1 cellular context compared by ENCODE assay signal in genomic region chr5:83265318-83265717, GRCh38.
TF ChIP-seq lines count a peak whose summit lies in the region.

No MANE protein-coding gene starts in this region.

TF ChIP-seq in HEK293, 187 proteins besides CTCF, POLR2A, EP300 and RAD21 (continued from another document and continues in another):
- peak; percentile 26; the same call in 1 of the 2 replicates for TF ChIP-seq ZNF398 (tag by site-specific recombination; IDR thresholded peaks at IDR 0.05)
- TF ChIP-seq ZNF558 (tag by site-specific recombination; IDR thresholded peaks at IDR 0.05), result peak; percentile 38; the same call in 1 of the 2 replicates
- peak; percentile 39; the same call in 1 of the 2 replicates for TF ChIP-seq MZF1 (tag by site-specific recombination; IDR thresholded peaks at IDR 0.05; ENCODE audit: borderline replicate concordance)
- peak; percentile 55; the same call in 1 of the 2 replicates for TF ChIP-seq YY1 (tag by site-specific recombination; IDR thresholded peaks at IDR 0.05)
- TF ChIP-seq, protein P1, sequence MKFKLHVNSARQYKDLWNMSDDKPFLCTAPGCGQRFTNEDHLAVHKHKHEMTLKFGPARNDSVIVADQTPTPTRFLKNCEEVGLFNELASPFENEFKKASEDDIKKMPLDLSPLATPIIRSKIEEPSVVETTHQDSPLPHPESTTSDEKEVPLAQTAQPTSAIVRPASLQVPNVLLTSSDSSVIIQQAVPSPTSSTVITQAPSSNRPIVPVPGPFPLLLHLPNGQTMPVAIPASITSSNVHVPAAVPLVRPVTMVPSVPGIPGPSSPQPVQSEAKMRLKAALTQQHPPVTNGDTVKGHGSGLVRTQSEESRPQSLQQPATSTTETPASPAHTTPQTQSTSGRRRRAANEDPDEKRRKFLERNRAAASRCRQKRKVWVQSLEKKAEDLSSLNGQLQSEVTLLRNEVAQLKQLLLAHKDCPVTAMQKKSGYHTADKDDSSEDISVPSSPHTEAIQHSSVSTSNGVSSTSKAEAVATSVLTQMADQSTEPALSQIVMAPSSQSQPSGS (tag by site-specific recombination; IDR thresholded peaks at IDR 0.05; ENCODE audit: low read depth), result peak; percentile 29; the same call in 1 of the 2 replicates
- no peak for TF ChIP-seq ZFHX2 (tag by site-specific recombination; conservative IDR thresholded peaks at IDR 0.05)
- TF ChIP-seq ZNF580 (tag by site-specific recombination; IDR thresholded peaks at IDR 0.05), result peak; percentile 94
- peak; percentile 98 for TF ChIP-seq PRDM6 (tag by site-specific recombination; IDR thresholded peaks at IDR 0.05)
- no peak for TF ChIP-seq ZNF571 (tag by site-specific recombination; IDR thresholded peaks at IDR 0.05)
- no peak for TF ChIP-seq ZNF555 (tag by site-specific recombination; conservative IDR thresholded peaks at IDR 0.05)
- no peak for TF ChIP-seq ZNF311 (tag by site-specific recombination; IDR thresholded peaks at IDR 0.05; ENCODE audit: borderline replicate concordance)
- TF ChIP-seq EGR2 (tag by site-specific recombination; IDR thresholded peaks at IDR 0.05; ENCODE audit: low read depth), result no peak
- TF ChIP-seq ZNF585B (tag by site-specific recombination; IDR thresholded peaks at IDR 0.05), result no peak
- peak; percentile 84 for TF ChIP-seq ZNF596 (tag by site-specific recombination; IDR thresholded peaks at IDR 0.05)
- TF ChIP-seq ZNF529 (tag by site-specific recombination; IDR thresholded peaks at IDR 0.05; ENCODE audit: insufficient replicate concordance), result peak; percentile 37
- TF ChIP-seq WT1 (tag by site-specific recombination; IDR thresholded peaks at IDR 0.05), result peak; percentile 96
- peak; percentile 61; the same call in 1 of the 2 replicates for TF ChIP-seq ZBTB8A (tag by site-specific recombination; IDR thresholded peaks at IDR 0.05)
- 0 out of 2 replicates have a peak, but pooled peaks have one; percentile 44 for TF ChIP-seq ZNF2 (tag by site-specific recombination; IDR thresholded peaks at IDR 0.05)
- 0 out of 2 replicates have a peak, but pooled peaks have one; percentile 39 for TF ChIP-seq KLF1 (tag by site-specific recombination; IDR thresholded peaks at IDR 0.05)
- peak; percentile 93 for TF ChIP-seq BCL11A (tag by site-specific recombination; IDR thresholded peaks at IDR 0.05; ENCODE audit: low read depth)
- peak; percentile 82 for TF ChIP-seq KLF10 (tag by site-specific recombination; IDR thresholded peaks at IDR 0.05)
- peak; percentile 96 for TF ChIP-seq OSR2 (tag by site-specific recombination; IDR thresholded peaks at IDR 0.05)
- no peak for TF ChIP-seq ZFP37 (tag by site-specific recombination; IDR thresholded peaks at IDR 0.05)
- TF ChIP-seq ZNF843 (tag by site-specific recombination; IDR thresholded peaks at IDR 0.05), result peak; percentile 98
- peak; percentile 48; the same call in 1 of the 2 replicates for TF ChIP-seq ZNF37A (tag by site-specific recombination; IDR thresholded peaks at IDR 0.05)
- no peak for TF ChIP-seq ZNF416 (tag by site-specific recombination; IDR thresholded peaks at IDR 0.05)
- peak; percentile 69; the same call in 1 of the 2 replicates for TF ChIP-seq ZNF610 (tag by site-specific recombination; IDR thresholded peaks at IDR 0.05; ENCODE audit: borderline replicate concordance)
- no peak for TF ChIP-seq ZNF169 (tag by site-specific recombination; IDR thresholded peaks at IDR 0.05)
- TF ChIP-seq ZNF513 (tag by site-specific recombination; IDR thresholded peaks at IDR 0.05), result peak; percentile 57; the same call in 1 of the 2 replicates
- TF ChIP-seq, protein P2, sequence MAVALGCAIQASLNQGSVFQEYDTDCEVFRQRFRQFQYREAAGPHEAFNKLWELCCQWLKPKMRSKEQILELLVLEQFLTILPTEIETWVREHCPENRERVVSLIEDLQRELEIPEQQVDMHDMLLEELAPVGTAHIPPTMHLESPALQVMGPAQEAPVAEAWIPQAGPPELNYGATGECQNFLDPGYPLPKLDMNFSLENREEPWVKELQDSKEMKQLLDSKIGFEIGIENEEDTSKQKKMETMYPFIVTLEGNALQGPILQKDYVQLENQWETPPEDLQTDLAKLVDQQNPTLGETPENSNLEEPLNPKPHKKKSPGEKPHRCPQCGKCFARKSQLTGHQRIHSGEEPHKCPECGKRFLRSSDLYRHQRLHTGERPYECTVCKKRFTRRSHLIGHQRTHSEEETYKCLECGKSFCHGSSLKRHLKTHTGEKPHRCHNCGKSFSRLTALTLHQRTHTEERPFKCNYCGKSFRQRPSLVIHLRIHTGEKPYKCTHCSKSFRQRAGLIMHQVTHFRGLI (tag by site-specific recombination; IDR thresholded peaks at IDR 0.05), result peak; percentile 36; the same call in 1 of the 2 replicates
- TF ChIP-seq, protein P3, sequence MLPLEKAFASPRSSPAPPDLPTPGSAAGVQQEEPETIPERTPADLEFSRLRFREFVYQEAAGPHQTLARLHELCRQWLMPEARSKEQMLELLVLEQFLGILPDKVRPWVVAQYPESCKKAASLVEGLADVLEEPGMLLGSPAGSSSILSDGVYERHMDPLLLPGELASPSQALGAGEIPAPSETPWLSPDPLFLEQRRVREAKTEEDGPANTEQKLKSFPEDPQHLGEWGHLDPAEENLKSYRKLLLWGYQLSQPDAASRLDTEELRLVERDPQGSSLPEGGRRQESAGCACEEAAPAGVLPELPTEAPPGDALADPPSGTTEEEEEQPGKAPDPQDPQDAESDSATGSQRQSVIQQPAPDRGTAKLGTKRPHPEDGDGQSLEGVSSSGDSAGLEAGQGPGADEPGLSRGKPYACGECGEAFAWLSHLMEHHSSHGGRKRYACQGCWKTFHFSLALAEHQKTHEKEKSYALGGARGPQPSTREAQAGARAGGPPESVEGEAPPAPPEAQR (tag by site-specific recombination; IDR thresholded peaks at IDR 0.05), result 0 out of 2 replicates have a peak, but pooled peaks have one; percentile 31
- peak; percentile 63; the same call in 1 of the 2 replicates for TF ChIP-seq ZNF488 (tag by site-specific recombination; IDR thresholded peaks at IDR 0.05)
- peak; percentile 36; the same call in 1 of the 2 replicates for TF ChIP-seq SCRT2 (tag by site-specific recombination; IDR thresholded peaks at IDR 0.05)
- peak; percentile 42; the same call in 1 of the 2 replicates for TF ChIP-seq ZNF76 (tag by site-specific recombination; IDR thresholded peaks at IDR 0.05; ENCODE audit: borderline replicate concordance, low read depth)
- TF ChIP-seq, protein P4, sequence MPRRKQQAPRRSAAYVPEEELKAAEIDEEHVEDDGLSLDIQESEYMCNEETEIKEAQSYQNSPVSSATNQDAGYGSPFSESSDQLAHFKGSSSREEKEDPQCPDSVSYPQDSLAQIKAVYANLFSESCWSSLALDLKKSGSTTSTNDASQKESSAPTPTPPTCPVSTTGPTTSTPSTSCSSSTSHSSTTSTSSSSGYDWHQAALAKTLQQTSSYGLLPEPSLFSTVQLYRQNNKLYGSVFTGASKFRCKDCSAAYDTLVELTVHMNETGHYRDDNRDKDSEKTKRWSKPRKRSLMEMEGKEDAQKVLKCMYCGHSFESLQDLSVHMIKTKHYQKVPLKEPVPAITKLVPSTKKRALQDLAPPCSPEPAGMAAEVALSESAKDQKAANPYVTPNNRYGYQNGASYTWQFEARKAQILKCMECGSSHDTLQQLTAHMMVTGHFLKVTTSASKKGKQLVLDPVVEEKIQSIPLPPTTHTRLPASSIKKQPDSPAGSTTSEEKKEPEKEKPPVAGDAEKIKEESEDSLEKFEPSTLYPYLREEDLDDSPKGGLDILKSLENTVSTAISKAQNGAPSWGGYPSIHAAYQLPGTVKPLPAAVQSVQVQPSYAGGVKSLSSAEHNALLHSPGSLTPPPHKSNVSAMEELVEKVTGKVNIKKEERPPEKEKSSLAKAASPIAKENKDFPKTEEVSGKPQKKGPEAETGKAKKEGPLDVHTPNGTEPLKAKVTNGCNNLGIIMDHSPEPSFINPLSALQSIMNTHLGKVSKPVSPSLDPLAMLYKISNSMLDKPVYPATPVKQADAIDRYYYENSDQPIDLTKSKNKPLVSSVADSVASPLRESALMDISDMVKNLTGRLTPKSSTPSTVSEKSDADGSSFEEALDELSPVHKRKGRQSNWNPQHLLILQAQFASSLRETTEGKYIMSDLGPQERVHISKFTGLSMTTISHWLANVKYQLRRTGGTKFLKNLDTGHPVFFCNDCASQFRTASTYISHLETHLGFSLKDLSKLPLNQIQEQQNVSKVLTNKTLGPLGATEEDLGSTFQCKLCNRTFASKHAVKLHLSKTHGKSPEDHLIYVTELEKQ (tag by site-specific recombination; IDR thresholded peaks at IDR 0.05; ENCODE audit: borderline replicate concordance), result peak; percentile 83
- no peak for TF ChIP-seq GLI4 (tag by site-specific recombination; IDR thresholded peaks at IDR 0.05)
- peak; percentile 73; the same call in 1 of the 2 replicates for TF ChIP-seq ZSCAN23 (tag by site-specific recombination; IDR thresholded peaks at IDR 0.05)
- TF ChIP-seq ZNF747 (tag by site-specific recombination; IDR thresholded peaks at IDR 0.05), result no peak
- TF ChIP-seq ZNF639 (tag by site-specific recombination; IDR thresholded peaks at IDR 0.05), result peak; percentile 70; the same call in 1 of the 2 replicates
- TF ChIP-seq FEZF1 (tag by site-specific recombination; IDR thresholded peaks at IDR 0.05), result peak; percentile 97
- TF ChIP-seq, protein P5, sequence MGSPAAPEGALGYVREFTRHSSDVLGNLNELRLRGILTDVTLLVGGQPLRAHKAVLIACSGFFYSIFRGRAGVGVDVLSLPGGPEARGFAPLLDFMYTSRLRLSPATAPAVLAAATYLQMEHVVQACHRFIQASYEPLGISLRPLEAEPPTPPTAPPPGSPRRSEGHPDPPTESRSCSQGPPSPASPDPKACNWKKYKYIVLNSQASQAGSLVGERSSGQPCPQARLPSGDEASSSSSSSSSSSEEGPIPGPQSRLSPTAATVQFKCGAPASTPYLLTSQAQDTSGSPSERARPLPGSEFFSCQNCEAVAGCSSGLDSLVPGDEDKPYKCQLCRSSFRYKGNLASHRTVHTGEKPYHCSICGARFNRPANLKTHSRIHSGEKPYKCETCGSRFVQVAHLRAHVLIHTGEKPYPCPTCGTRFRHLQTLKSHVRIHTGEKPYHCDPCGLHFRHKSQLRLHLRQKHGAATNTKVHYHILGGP (tag by site-specific recombination; IDR thresholded peaks at IDR 0.05), result peak; percentile 47; the same call in 1 of the 2 replicates
- TF ChIP-seq OVOL3 (tag by site-specific recombination; IDR thresholded peaks at IDR 0.05), result peak; percentile 99
- TF ChIP-seq TRIM28 (IDR thresholded peaks at IDR 0.05; ENCODE audit: borderline replicate concordance, low read length), result peak; percentile 68; the same call in 1 of the 2 replicates
- peak; percentile 93 for TF ChIP-seq ZXDB (tag by site-specific recombination; IDR thresholded peaks at IDR 0.05)
